Comparison of ENCODE assay signal across 10 cellular contexts in genomic region chr17:58323420-58324408, GRCh38. TPM values are rescaled to one million over a fixed set of nuclear protein-coding genes. Genes with fewer than 3 reads are reported as not detected.
A peak's percentile ranks its signal among the peaks of the same experiment; 100 is the strongest.
DNase-seq lines count a peak whose midpoint lies in the region; ATAC-seq, FAIRE-seq and TF ChIP-seq lines count a peak whose summit lies in the region.
"Had no signal": no experiment of that assay in that cellular context is flagged by ENCODE, and none has a peak within 500 bp of the region (broad histone marks: within the 10 kb centered on the region; RNA-seq: fewer than 3 reads in every experiment).

No MANE protein-coding gene starts in this region.

- peak overlapping the region; percentile 93 for H3K4me2 ChIP-seq in PC-3 (ENCODE audit: low read length)

- BruUV-seq in PC-3 (replicated peaks; lab: Mats Ljungman, UMichigan) = TSS peak; percentile 66

- no peaks in the 10 kb centered on the region for H3F3A ChIP-seq in PC-3 (ENCODE audit: low read length, unreplicated experiment)

- intact Hi-C loops in PC-3 (cut with micrococcal nuclease) = loop anchor here (1.0 kb wide), 1 partner anchor 29 kb away; the partner anchor contains the start of gene SUPT4H1
- intact Hi-C loops in pancreas (cut with DNase I) = loop anchor here in 1 of 3 donors (5.0 kb wide), 1 partner anchor 124 kb away; no protein-coding TSS in a partner anchor

- H3K4me3 ChIP-seq in BJ (ENCODE audit: low read depth, low read length) = peak overlapping the region; percentile 57
- H3K4me3 ChIP-seq in PC-3 (ENCODE audit: low read length) = peak overlapping the region; percentile 75
- H3K4me3 ChIP-seq in cardiac muscle cell = peak overlapping the region; percentile 29
- H3K4me3 ChIP-seq in pancreas = peak overlapping the region; percentile 62 to 83 (median 74)
- H3K4me3 ChIP-seq in effector memory CD4-positive, alpha-beta T cell (ENCODE audit: insufficient read depth, low read depth, low read length, poor library complexity, severe bottlenecking) = no peak overlapping the region

- WGBS in pancreas, 2 donors = 24 to 25% methylated on average over 20 of the region's 20 CpGs

- FAIRE-seq in pancreas (lab: Jason Lieb, UNC) = no peak
- FAIRE-seq: TTC549 had no signal

- POLR2A ChIA-PET in BJ (lab: Charles Lee) = no interaction called here
- POLR2A ChIA-PET in PC-3 (lab: Charles Lee; ENCODE audit: unreplicated experiment) = no interaction called here

- H4K20me1 ChIP-seq in PC-3 (ENCODE audit: low read length) = no peaks in the 10 kb centered on the region

- H3K4me1 ChIP-seq in PC-3 (ENCODE audit: insufficient read depth, low read length) (peaks cover 8% of the 10 kb centered on the region; the same call in 1 of the 2 replicates), cardiac muscle cell (ENCODE audit: low read depth) (no peaks in the 10 kb centered on the region), pancreas (no peaks in the 10 kb centered on the region)
- peaks cover 13% of the 10 kb centered on the region for H3K4me1 ChIP-seq in effector memory CD4-positive, alpha-beta T cell (ENCODE audit: control insufficient read depth, insufficient read depth, low read length, poor library complexity, severe bottlenecking)

- CTCF ChIA-PET in BJ (lab: Yijun Ruan, JAX) = interaction anchor here (0.8 to 1.8 kb wide), 4 partner anchors 16 to 94 kb away, joined by 3 to 11 read pairs (median 4); partner anchors contain the start of genes RNF43 and SUPT4H1
- CTCF ChIA-PET in PC-3 (lab: Charles Lee) = no interaction called here

- no peaks in the 10 kb centered on the region for H3K79me2 ChIP-seq in PC-3 (ENCODE audit: low read length)

- H3K9me3 ChIP-seq in PC-3 (ENCODE audit: low read length) (no peaks in the 10 kb centered on the region), cardiac muscle cell (ENCODE audit: low read depth) (no peaks in the 10 kb centered on the region), pancreas (no peaks in the 10 kb centered on the region)
- no peaks in the 10 kb centered on the region for H3K9me3 ChIP-seq in effector memory CD4-positive, alpha-beta T cell (ENCODE audit: control insufficient read depth, low read length)

- H3K9me2 ChIP-seq in PC-3 (replicated peaks; ENCODE audit: low read length) = no peaks in the 10 kb centered on the region

- peak; percentile 2; the same call in 1 of the 2 replicates for ATAC-seq in PC-3
- ATAC-seq in pancreas = peak in 1 of 4 donors; percentile 3
- ATAC-seq in GM18868 (IDR thresholded peaks at IDR 0.05; ENCODE audit: unreplicated experiment) = no peak
- ATAC-seq in HG03039 (IDR thresholded peaks at IDR 0.05; ENCODE audit: unreplicated experiment) = no peak

- H2AFZ ChIP-seq in PC-3 (ENCODE audit: low read length) = peak overlapping the region; percentile 94

- H3K27me3 ChIP-seq in BJ (ENCODE audit: control insufficient read depth, insufficient read depth, low read length) = no peaks in the 10 kb centered on the region
- no peaks in the 10 kb centered on the region for H3K27me3 ChIP-seq in PC-3 (ENCODE audit: low read length)
- no peaks in the 10 kb centered on the region for H3K27me3 ChIP-seq in cardiac muscle cell
- H3K27me3 ChIP-seq in pancreas = no peaks in the 10 kb centered on the region
- H3K27me3 ChIP-seq in effector memory CD4-positive, alpha-beta T cell (replicated peaks; ENCODE audit: control insufficient read depth, insufficient read depth, low read length, poor library complexity, severe bottlenecking) = no peaks in the 10 kb centered on the region

- DNase-seq in BJ (ENCODE audit: low read depth) (no peak), PC-3 (no peak), cardiac muscle cell (ENCODE audit: low read depth in 1 of 2, low spot score in 1 of 2) (peak in 1 of 2 donors; percentile 14), pancreas (peak in 2 of 6 donors; percentile 38 to 55), germinal center (ENCODE audit: low spot score) (no peak)
- no peak for DNase-seq in effector memory CD4-positive, alpha-beta T cell

- H3K9ac ChIP-seq in PC-3 (ENCODE audit: low read length) = peak overlapping the region; percentile 57; the same call in 1 of the 2 replicates

- no peaks in the 10 kb centered on the region for H3K36me3 ChIP-seq in BJ (ENCODE audit: control insufficient read depth, insufficient read depth, low read length)
- H3K36me3 ChIP-seq in PC-3 (ENCODE audit: low read depth, low read length) = no peaks in the 10 kb centered on the region
- no peaks in the 10 kb centered on the region for H3K36me3 ChIP-seq in cardiac muscle cell
- H3K36me3 ChIP-seq in pancreas = no peaks in the 10 kb centered on the region
- no peaks in the 10 kb centered on the region for H3K36me3 ChIP-seq in effector memory CD4-positive, alpha-beta T cell (ENCODE audit: control insufficient read depth, insufficient read depth, low read length)

- H3K27ac ChIP-seq in PC-3 (ENCODE audit: low read length) (no peak overlapping the region), cardiac muscle cell (no peak overlapping the region), pancreas (no peak overlapping the region)
- H3K27ac ChIP-seq in effector memory CD4-positive, alpha-beta T cell (ENCODE audit: insufficient read depth, low read length, poor library complexity, severe bottlenecking) = no peak overlapping the region

- TF ChIP-seq CTCF in BJ (IDR thresholded peaks at IDR 0.05; ENCODE audit: insufficient read depth, low read depth, low read length) (no peak), PC-3 (conservative IDR thresholded peaks at IDR 0.05; ENCODE audit: low read depth, low read length) (no peak), cardiac muscle cell (IDR thresholded peaks at IDR 0.05; ENCODE audit: low read depth, low read length) (no peak), pancreas (IDR thresholded peaks at IDR 0.05) (no peak)

RNA-seq across cellular contexts. Expression of gene TSPOAP1, which starts 4.9 kb away (rescaled TPM):
- polyA plus RNA-seq in BJ (2011; rRNA removed) (3.9 and 5.6 TPM in 2 replicates), cardiac muscle cell (77.5 and 85.3 TPM in 2 replicates), pancreas (10 to 100 TPM; 56.7 to 90.2 TPM)
- 0.87 and 2.1 TPM in 2 replicates for polyA minus RNA-seq in BJ (2011; rRNA and poly(A)+ RNA removed)
- total RNA-seq in PC-3 (2014; rRNA removed) (4.3 and 8.3 TPM in 2 replicates), cardiac muscle cell (45.1 and 92.1 TPM in 2 replicates), pancreas (10 to 100 TPM in 4 of 6 donors, 1 to 10 TPM in 2; 7.0 to 19.6 (median 12.9) TPM)

RNA-seq across cellular contexts. Expression of gene SUPT4H1, which starts 28.3 kb away (rescaled TPM):
- polyA plus RNA-seq in BJ (2011; rRNA removed) (145 and 215 TPM in 2 replicates), cardiac muscle cell (97.9 and 102 TPM in 2 replicates), pancreas (10 to 100 TPM; 23.3 to 42.3 TPM)
- polyA minus RNA-seq in BJ (2011; rRNA and poly(A)+ RNA removed) = 36.8 and 65.5 TPM in 2 replicates
- total RNA-seq in PC-3 (2014; rRNA removed) (100.0 and 116 TPM in 2 replicates), cardiac muscle cell (94.6 and 152 TPM in 2 replicates), pancreas (10 to 100 TPM; 14.1 to 43.7 (median 26.5) TPM)

RNA-seq across cellular contexts. Expression of gene MPO, which starts 43.0 kb away (rescaled TPM):
- polyA plus RNA-seq in BJ (2011; rRNA removed) (not detected in 2 replicates), cardiac muscle cell (not detected in 2 replicates), pancreas (under 1 TPM in 1 of 2 donors, not detected in 1; 0.19 TPM)
- not detected in 2 replicates for polyA minus RNA-seq in BJ (2011; rRNA and poly(A)+ RNA removed)
- total RNA-seq in PC-3 (2014; rRNA removed) (not detected in 2 replicates), cardiac muscle cell (not detected in 2 replicates), pancreas (under 1 TPM; 0.03 to 0.28 (median 0.09) TPM)
- total RNA-seq: M059J had no signal
